In the genomic region with DNA sequence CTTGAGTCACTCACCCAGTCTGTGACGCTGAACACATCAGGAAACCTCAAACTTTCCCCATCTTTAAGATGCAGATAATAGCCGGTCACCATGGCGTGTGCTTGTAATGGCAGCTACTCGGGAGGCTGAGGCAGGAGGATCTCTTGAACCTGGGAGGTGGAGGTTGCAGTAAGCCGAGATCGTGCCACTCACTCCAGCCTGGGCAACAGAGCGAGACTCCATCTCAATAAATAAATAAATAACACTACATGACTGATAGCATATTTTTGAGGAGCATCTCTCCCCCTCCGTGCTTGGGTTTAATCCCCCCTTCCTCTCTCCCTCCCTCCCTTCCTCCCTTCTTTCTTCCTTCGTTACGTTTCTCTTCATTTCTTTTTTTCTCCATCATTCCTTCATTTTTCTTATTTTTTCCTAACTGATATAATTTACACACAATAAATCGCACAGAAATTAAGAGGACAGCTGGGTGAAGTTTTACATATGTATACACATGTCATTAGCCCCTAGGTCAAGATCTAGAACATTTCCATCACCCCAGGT, we compare ENCODE assay signal across 8 cellular contexts. TPM values are rescaled to one million over a fixed set of nuclear protein-coding genes. Genes with fewer than 3 reads are reported as not detected.
DNase-seq lines count a peak whose midpoint lies in the region; ATAC-seq lines count a peak whose summit lies in the region.

No MANE protein-coding gene starts in this region.

- peak overlapping the region; percentile 75 to 98 (median 90) for H3K4me3 Mint-ChIP-seq in naive B cell

- no peak overlapping the region for H3K9ac ChIP-seq in adipocyte (ENCODE audit: low read length)

- H3K27me3 Mint-ChIP-seq in naive B cell: no peaks in the 10 kb centered on the region

- peaks cover 32 to 52% (median 42%) of the 10 kb centered on the region in 3 donors for H3K4me1 Mint-ChIP-seq in naive B cell

- peak overlapping the region; percentile 99 to 100 (median 100) for H3K27ac Mint-ChIP-seq in naive B cell

- no peaks in the 10 kb centered on the region for H3K9me3 ChIP-seq in adipocyte (ENCODE audit: control insufficient read depth, low read length)

- peak; percentile 19 for ATAC-seq in GM18502 (IDR thresholded peaks at IDR 0.05; ENCODE audit: poor library complexity, unreplicated experiment)
- ATAC-seq in HG02981 (IDR thresholded peaks at IDR 0.05; ENCODE audit: unreplicated experiment): peak; percentile 9
- ATAC-seq in naive B cell (ENCODE audit: low read depth in 2 of 2): peak; percentile 22 to 33
- ATAC-seq in HG03439 (IDR thresholded peaks at IDR 0.05; ENCODE audit: unreplicated experiment): no peak
- ATAC-seq in HG03175 (IDR thresholded peaks at IDR 0.05; ENCODE audit: unreplicated experiment): no peak

- DNase-seq in adipocyte (ENCODE audit: low read depth) (no peak), naive B cell (no peak), Ammon's horn (ENCODE audit: low spot score) (no peak), medulla oblongata (ENCODE audit: extremely low spot score) (no peak)

- H3K4me3 ChIP-seq in adipocyte (ENCODE audit: low read length): peak overlapping the region; percentile 75

- no peaks in the 10 kb centered on the region for H3K36me3 ChIP-seq in adipocyte (ENCODE audit: control insufficient read depth, insufficient read depth, low read length, severe bottlenecking)

- H3K27me3 ChIP-seq in adipocyte (replicated peaks; ENCODE audit: control insufficient read depth, insufficient read depth, low read length): no peaks in the 10 kb centered on the region

- no peaks in the 10 kb centered on the region for H3K36me3 Mint-ChIP-seq in naive B cell

- no peaks in the 10 kb centered on the region for H3K4me1 ChIP-seq in adipocyte (ENCODE audit: control insufficient read depth, insufficient read depth, low read length)

- H3K9me3 Mint-ChIP-seq in naive B cell: peaks cover 0 to 4% (median 0%) of the 10 kb centered on the region in 7 donors

RNA-seq across cellular contexts. Expression of gene EZR, which starts 51.3 kb away (rescaled TPM):
- 100 to 1,000 TPM; 463 to 555 (median 516) TPM for polyA plus RNA-seq in naive B cell (ENCODE audit: low read depth in 6 of 6)

Comparison
In these comparisons a context has a peak if more than half of its experiments do, and no peak if none do; other contexts are left out.
1. ATAC-seq: peak in GM18502 (single experiment), HG02981 (single experiment) and naive B cell (2 of 2); none in HG03439 (single experiment) and HG03175 (single experiment).